25 cellular contexts compared by ENCODE assay signal in genomic region chr20:10228330-10228729, GRCh38. TPM values are rescaled to one million over a fixed set of nuclear protein-coding genes. Genes with fewer than 3 reads are reported as not detected.
A peak's percentile ranks its signal among the peaks of the same experiment; 100 is the strongest.
DNase-seq lines count a peak whose midpoint lies in the region; ATAC-seq, FAIRE-seq and TF ChIP-seq lines count a peak whose summit lies in the region.
"Had no signal": no experiment of that assay in that cellular context is flagged by ENCODE, and none has a peak within 500 bp of the region (broad histone marks: within the 10 kb centered on the region; RNA-seq: fewer than 3 reads in every experiment).

No MANE protein-coding gene starts in this region.

- no peak for TF ChIP-seq CTCF in bronchial epithelial cell (IDR thresholded peaks at IDR 0.05; ENCODE audit: insufficient read depth, low read length, severe bottlenecking)

- no peaks in the 10 kb centered on the region for H3K27me3 ChIP-seq in bronchial epithelial cell (ENCODE audit: control insufficient read depth, insufficient read depth, low read length)
- H3K27me3 ChIP-seq: thyroid gland had no signal

- ATAC-seq in GM18867 (IDR thresholded peaks at IDR 0.05; ENCODE audit: unreplicated experiment) (no peak), HG02678 (IDR thresholded peaks at IDR 0.05; ENCODE audit: unreplicated experiment) (no peak)
- ATAC-seq: GM12878; stimulated activated naive CD8-positive, alpha-beta T cell treated with anti-CD3 and anti-CD28 coated beads, Interleukin-15, Interleukin-2, amounts not matched to agents 100 U/mL and 50 U/mL, for 24 hours had no signal

- FAIRE-seq in bronchial epithelial cell (lab: Jason Lieb, UNC) = no peak
- FAIRE-seq: endometrium, GM12878 had no signal

- no peak overlapping the region for H3K4me3 ChIP-seq in bronchial epithelial cell (ENCODE audit: low read depth, low read length)
- H3K4me3 ChIP-seq: GM12878, thyroid gland had no signal

- DNase-seq in DMS79 treated with DMSO at 0.1 percent for 48 hours (lab: John Stamatoyannopoulos, UW) (peak; percentile 66), NCI-H146 (lab: John Stamatoyannopoulos, UW) (peak; percentile 55), NCI-H345 treated with DMSO at 0.1 percent for 48 hours (lab: John Stamatoyannopoulos, UW; ENCODE audit: unreplicated experiment) (peak; percentile 53), bronchial epithelial cell (ENCODE audit: low read depth) (peak; percentile 89), germinal center (ENCODE audit: low spot score) (no peak), GM03348 (ENCODE audit: low spot score) (no peak)
- DNase-seq: activated CD4-positive, alpha-beta T cell treated with anti-CD3 and anti-CD28 coated beads for 4 hours; activated naive CD4-positive, alpha-beta T cell treated with anti-CD3 and anti-CD28 coated beads, Interleukin-2, amount 50 U/mL, for 16 hours; activated T-cell treated with anti-CD3 and anti-CD28 coated beads, Interleukin-2, amount 50 U/mL, for 48 hours; CD4-positive, CD25-positive, alpha-beta regulatory T cell; DMS 273 treated with DMSO at 0.1 percent for 48 hours; glutamatergic neuron; HCEC 1CT; KBM-7; mesenchymal stem cell; nucleus accumbens; stimulated activated CD4-positive, alpha-beta T cell treated with anti-CD3 and anti-CD28 coated beads, Interleukin-4, amount 100 ng/mL, for 24 hours; stimulated activated naive CD8-positive, alpha-beta T cell treated with anti-CD3 and anti-CD28 coated beads, Interleukin-15, Interleukin-2, amounts not matched to agents 100 U/mL and 50 U/mL, for 24 hours; T-helper 1 cell; thyroid gland had no signal

- no peaks in the 10 kb centered on the region for H3K36me3 ChIP-seq in bronchial epithelial cell (ENCODE audit: control insufficient read depth, insufficient read depth, low read length)
- H3K36me3 ChIP-seq: thyroid gland had no signal

RNA-seq across cellular contexts. Expression of gene SNAP25, which starts 9.7 kb away (rescaled TPM):
- total RNA-seq in bronchial epithelial cell = not detected in 2 replicates
- total RNA-seq: CD4-positive, CD25-positive, alpha-beta regulatory T cell; GM12878; OCI-LY7 had no signal

Comparison
In these comparisons a context has a peak if more than half of its experiments do, and no peak if none do; other contexts are left out.
1. DNase-seq: peak in DMS79 treated with DMSO at 0.1 percent for 48 hours (single experiment), NCI-H146 (single experiment), NCI-H345 treated with DMSO at 0.1 percent for 48 hours (single experiment) and bronchial epithelial cell (single experiment); none in germinal center (single experiment) and GM03348 (single experiment).